22 cellular contexts compared by ENCODE assay signal in the genomic region with DNA sequence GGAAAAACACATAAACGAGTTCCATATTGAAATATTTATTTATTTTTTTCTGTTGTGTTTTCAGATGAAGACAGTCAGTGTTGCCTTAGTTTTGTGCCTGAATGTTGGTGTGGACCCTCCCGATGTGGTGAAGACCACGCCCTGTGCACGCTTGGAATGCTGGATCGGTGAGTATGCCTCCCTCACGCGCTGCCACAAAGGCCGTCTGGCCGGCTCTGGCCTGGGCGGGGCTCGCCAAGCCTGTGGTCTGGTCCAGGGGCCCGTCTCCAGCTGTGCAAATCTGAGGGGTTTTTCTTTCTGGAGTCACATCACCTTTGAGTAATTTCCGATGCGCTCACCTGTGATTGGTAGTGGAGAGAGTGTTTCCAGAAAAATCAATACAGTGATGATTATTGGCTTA.
"Had no signal": no experiment of that assay in that cellular context is flagged by ENCODE, and none has a peak within 500 bp of the region (broad histone marks: within the 10 kb centered on the region; RNA-seq: fewer than 3 reads in every experiment).

No MANE protein-coding gene starts in this region.

- H3K4me3 ChIP-seq: body of pancreas, cardiac muscle cell, left ventricle myocardium inferior, sigmoid colon, testis had no signal

- H3K9me3 ChIP-seq: body of pancreas, left ventricle myocardium inferior, sigmoid colon, testis had no signal

- DNase-seq: activated CD4-positive, alpha-beta T cell treated with anti-CD3 and anti-CD28 coated beads, Interleukin-2, amount 10 ng/mL, durations not matched to agents 24 days and 14 days; activated CD8-positive, alpha-beta memory T cell treated with anti-CD3 and anti-CD28 coated beads, Interleukin-2, amount 10 ng/mL, durations not matched to agents 7 days and 5 days; activated CD8-positive, alpha-beta T cell treated with anti-CD3 and anti-CD28 coated beads for 36 hours; activated effector memory CD4-positive, alpha-beta T cell treated with anti-CD3 and anti-CD28 coated beads, Interleukin-2, amount 50 U/mL, for 16 hours; activated naive CD4-positive, alpha-beta T cell treated with anti-CD3 and anti-CD28 coated beads, Interleukin-2, amount 10 ng/mL, durations not matched to agents 7 days and 5 days; activated T-cell treated with anti-CD3 and anti-CD28 coated beads for 4 hours; body of pancreas; erythroblast; foreskin keratinocyte; left ventricle myocardium inferior; natural killer cell; retina; sigmoid colon; stimulated activated CD4-positive, alpha-beta T cell treated with anti-CD3 and anti-CD28 coated beads, Interleukin-2, amount 100 ng/mL, for 48 hours; stimulated activated CD8-positive, alpha-beta memory T cell treated with anti-CD3 and anti-CD28 coated beads, Interleukin-4, amount 100 ng/mL, for 48 hours; stimulated activated naive B cell treated with anti-CD40 and anti-IgM and Interleukin-4, amounts not matched to agents 10 μg/mL and 1 μg/mL and 100 μg/mL, for 72 hours; testis; trophoblast cell had no signal

- H3K36me3 ChIP-seq: cardiac muscle cell had no signal

- H3K27ac ChIP-seq: body of pancreas, cardiac muscle cell, foreskin keratinocyte, left ventricle myocardium inferior, sigmoid colon, testis, VCaP had no signal

- H3K4me1 ChIP-seq: body of pancreas, sigmoid colon, testis had no signal

- ATAC-seq: activated CD4-positive, CD25-positive, alpha-beta regulatory T cell treated with anti-CD3 and anti-CD28 coated beads, Interleukin-2, amount 50 U/mL, for 24 hours; activated CD8-positive, alpha-beta memory T cell treated with anti-CD3 and anti-CD28 coated beads, Interleukin-2, amount 10 ng/mL, durations not matched to agents 7 days and 5 days; activated CD8-positive, alpha-beta T cell treated with anti-CD3 and anti-CD28 coated beads for 36 hours; body of pancreas; foreskin keratinocyte; natural killer cell; stimulated activated naive B cell treated with anti-CD40 and anti-IgM and Interleukin-4, amounts not matched to agents 10 μg/mL and 1 μg/mL and 100 μg/mL, for 72 hours had no signal

- H3K27me3 ChIP-seq: body of pancreas, cardiac muscle cell, foreskin keratinocyte, sigmoid colon, testis had no signal

- FAIRE-seq: endometrium had no signal
